In genomic region chr2:142445023-142445422, GRCh38 we compare ENCODE assay signal across 29 cellular contexts.
DNase-seq lines count a peak whose midpoint lies in the region; ATAC-seq and TF ChIP-seq lines count a peak whose summit lies in the region.
"Had no signal": no experiment of that assay in that cellular context is flagged by ENCODE, and none has a peak within 500 bp of the region (broad histone marks: within the 10 kb centered on the region; RNA-seq: fewer than 3 reads in every experiment).

No MANE protein-coding gene starts in this region.

- ATAC-seq in SK-N-SH treated with all-trans-retinoic acid at 6 μM for 48 hours (no peak), GM21619 (IDR thresholded peaks at IDR 0.05; ENCODE audit: unreplicated experiment) (no peak)
- ATAC-seq: A549; CD8-positive, alpha-beta T cell had no signal

- POLR2A ChIA-PET in SK-N-SH (lab: Yijun Ruan, JAX): no interaction called here

- no peak overlapping the region for H3K4me2 ChIP-seq in SK-N-SH
- H3K4me2 ChIP-seq: A549; BLaER1; BLaER1 treated with 17β-estradiol and CSF1 and Interleukin-3, amounts not matched to agents 10 nM and 100 nM had no signal

- H3K27me3 ChIP-seq in SK-N-SH (ENCODE audit: insufficient read depth): no peaks in the 10 kb centered on the region
- H3K27me3 ChIP-seq: BE2C; BLaER1; BLaER1 treated with 17β-estradiol and CSF1 and Interleukin-3, amounts not matched to agents 10 nM and 100 nM had no signal

- no peaks in the 10 kb centered on the region for H3K9me3 ChIP-seq in SK-N-SH
- H3K9me3 ChIP-seq: A549; BE2C; BLaER1; BLaER1 treated with 17β-estradiol and CSF1 and Interleukin-3, amounts not matched to agents 10 nM and 100 nM; Caco-2 had no signal

- no peaks in the 10 kb centered on the region for H3K9me2 ChIP-seq in SK-N-SH

- peak; percentile 21; the same call in 1 of the 2 replicates for TF ChIP-seq RAD21 in SK-N-SH (IDR thresholded peaks at IDR 0.05; ENCODE audit: low read length)

- no peak for TF ChIP-seq CTCF in SK-N-SH (IDR thresholded peaks at IDR 0.05)

- H3F3A ChIP-seq in SK-N-SH (replicated peaks; ENCODE audit: insufficient read depth): no peaks in the 10 kb centered on the region

- DNase-seq in NCI-H69 (lab: John Stamatoyannopoulos, UW) (peak; percentile 4), SK-N-SH (peak; percentile 44), NCI-H1417 treated with DMSO at 0.1 percent for 48 hours (lab: John Stamatoyannopoulos, UW) (no peak), germinal center (ENCODE audit: low spot score) (no peak)
- DNase-seq: 8988T; ACHN; AML-193; C1 segment of cervical spinal cord; Caco-2; Calu3; CD4-positive, alpha-beta memory T cell; CD4-positive, alpha-beta T cell; CD4-positive, CD25-positive, alpha-beta regulatory T cell; CD8-positive, alpha-beta memory T cell; CD8-positive, alpha-beta T cell; COR-L47; DMS 273 treated with DMSO at 0.1 percent for 48 hours; DMS79; DMS79 treated with DMSO at 0.1 percent for 48 hours; DND-41; EL had no signal

- no peak overlapping the region for H2AFZ ChIP-seq in SK-N-SH (ENCODE audit: low read depth)

- H3K4me1 ChIP-seq in SK-N-SH (ENCODE audit: control insufficient read depth in 1 of 2, insufficient read depth in 2 of 2, low read depth in 1 of 2, low read length in 1 of 2): peaks cover 0 to 3% of the 10 kb centered on the region in 2 experiments; a peak in 2 of 4 replicates
- H3K4me1 ChIP-seq: A549; BE2C; BLaER1; BLaER1 treated with 17β-estradiol and CSF1 and Interleukin-3, amounts not matched to agents 10 nM and 100 nM; Caco-2 had no signal

- H3K36me3 ChIP-seq in SK-N-SH (replicated peaks in 1 of 2; ENCODE audit: control insufficient read depth in 1 of 2, insufficient read depth in 2 of 2, low read length in 1 of 2): no peaks in the 10 kb centered on the region
- H3K36me3 ChIP-seq: BE2C; BLaER1; BLaER1 treated with 17β-estradiol and CSF1 and Interleukin-3, amounts not matched to agents 10 nM and 100 nM had no signal

- CTCF ChIA-PET in SK-N-SH (lab: Yijun Ruan, JAX): interaction anchor here (1.1 to 1.2 kb wide), 2 partner anchors 19 to 138 kb away, joined by 3 read pairs; no protein-coding TSS in a partner anchor

- H4K20me1 ChIP-seq in SK-N-SH (ENCODE audit: insufficient read depth): no peaks in the 10 kb centered on the region
- H4K20me1 ChIP-seq: BLaER1; BLaER1 treated with 17β-estradiol and CSF1 and Interleukin-3, amounts not matched to agents 10 nM and 100 nM had no signal

- WGBS in SK-N-SH (ENCODE audit: low lambda C conversion rate): 57% methylated on average over 2 of the region's 2 CpGs

- TF ChIP-seq EP300 in SK-N-SH (IDR thresholded peaks at IDR 0.05; ENCODE audit: borderline replicate concordance in 1 of 2, low read depth in 1 of 2, low read length in 1 of 2): peak in 1 of 2 experiments; percentile 66; a peak in 2 of 4 replicates

- H3K79me2 ChIP-seq in SK-N-SH (ENCODE audit: insufficient read depth): no peaks in the 10 kb centered on the region

- H3K4me3 ChIP-seq in SK-N-SH (ENCODE audit: low read depth in 2 of 2, low read length in 1 of 2): no peak overlapping the region
- H3K4me3 ChIP-seq: A549; BLaER1; BLaER1 treated with 17β-estradiol and CSF1 and Interleukin-3, amounts not matched to agents 10 nM and 100 nM had no signal

- peak overlapping the region in 1 of 2 experiments; percentile 62; a peak in 2 of 4 replicates for H3K27ac ChIP-seq in SK-N-SH (ENCODE audit: low read depth in 2 of 2, low read length in 1 of 2)
- H3K27ac ChIP-seq: 22Rv1; A549; BLaER1; BLaER1 treated with 17β-estradiol and CSF1 and Interleukin-3, amounts not matched to agents 10 nM and 100 nM; C4-2B had no signal

- no peak overlapping the region for H3K9ac ChIP-seq in SK-N-SH
- H3K9ac ChIP-seq: BLaER1; BLaER1 treated with 17β-estradiol and CSF1 and Interleukin-3, amounts not matched to agents 10 nM and 100 nM had no signal

TF ChIP-seq in SK-N-SH, 30 proteins besides CTCF, POLR2A, EP300 and RAD21:
- TF ChIP-seq CHD2 (IDR thresholded peaks at IDR 0.05; ENCODE audit: low read length, partially characterized antibody): peak; percentile 52
- TF ChIP-seq RCOR1 (IDR thresholded peaks at IDR 0.05; ENCODE audit: low read length): peak; percentile 82
- TF ChIP-seq POLR2AphosphoS5 (IDR thresholded peaks at IDR 0.05; ENCODE audit: low read depth, low read length): no peak
- TF ChIP-seq GATA2 (CRISPR knock-in tag; IDR thresholded peaks at IDR 0.05): peak; percentile 79

TF ChIP-seq in SK-N-SH treated with all-trans-retinoic acid at 6 μM for 48 hours, 23 proteins besides CTCF, POLR2A, EP300 and RAD21:
- TF ChIP-seq TCF4 (CRISPR knock-in tag; IDR thresholded peaks at IDR 0.05; ENCODE audit: borderline replicate concordance): peak; percentile 49
- no peak for TF ChIP-seq ESRRG (CRISPR knock-in tag; IDR thresholded peaks at IDR 0.05)
- TF ChIP-seq ZNF70 (CRISPR knock-in tag; IDR thresholded peaks at IDR 0.05): peak; percentile 68

Comparison
In these comparisons a context has a peak if more than half of its experiments do, and no peak if none do; other contexts are left out.
1. DNase-seq: peak in NCI-H69 (single experiment) and SK-N-SH (single experiment); none in NCI-H1417 treated with DMSO at 0.1 percent for 48 hours (single experiment) and germinal center (single experiment).